ENCODE assay signal across 1 cellular context in genomic region chr2:31251018-31251417, GRCh38.
TF ChIP-seq lines count a peak whose summit lies in the region.

No MANE protein-coding gene starts in this region.

TF ChIP-seq in SK-N-SH, 30 proteins besides CTCF, POLR2A, EP300 and RAD21 (continued from another document):
- TF ChIP-seq PBX3 (IDR thresholded peaks at IDR 0.05) (no peak), CHD2 (IDR thresholded peaks at IDR 0.05; ENCODE audit: low read length, partially characterized antibody) (no peak)
